36 cellular contexts compared by ENCODE assay signal in genomic region chr14:71758198-71758955, GRCh38.
DNase-seq lines count a peak whose midpoint lies in the region; ATAC-seq, FAIRE-seq and TF ChIP-seq lines count a peak whose summit lies in the region.
"Had no signal": no experiment of that assay in that cellular context is flagged by ENCODE, and none has a peak within 500 bp of the region (broad histone marks: within the 10 kb centered on the region; RNA-seq: fewer than 3 reads in every experiment).

No MANE protein-coding gene starts in this region.

- ATAC-seq in DND-41 (ENCODE audit: insufficient read depth, low read depth) (peak; percentile 35; the same call in 2 of the 3 replicates), pancreas (no peak)
- ATAC-seq: body of pancreas; left ventricle myocardium superior; right lobe of liver; stimulated activated naive CD8-positive, alpha-beta T cell treated with anti-CD3 and anti-CD28 coated beads, Interleukin-15, Interleukin-2, amounts not matched to agents 100 U/mL and 50 U/mL, for 24 hours had no signal

- no peaks in the 10 kb centered on the region for H3K79me2 ChIP-seq in DND-41 (ENCODE audit: insufficient read depth, low read length)

- H3K27me3 Mint-ChIP-seq in endothelial cell (ENCODE audit: unreplicated experiment): peaks cover 1% of the 10 kb centered on the region
- H3K27me3 Mint-ChIP-seq: progenitor cell of endocrine pancreas had no signal

- no peaks in the 10 kb centered on the region for H3K36me3 Mint-ChIP-seq in endothelial cell (ENCODE audit: low read depth, unreplicated experiment)
- H3K36me3 Mint-ChIP-seq: activated CD4-positive, alpha-beta memory T cell treated with anti-CD3 and anti-CD28 coated beads for 36 hours; CD14-positive monocyte had no signal

- intact Hi-C loops in pancreas (cut with DNase I): loop anchor here in 1 of 3 donors (10.0 kb wide), 1 partner anchor 614 kb away; no protein-coding TSS in a partner anchor

- H3K4me1 ChIP-seq in DND-41 (ENCODE audit: insufficient read depth, low read length) (peaks cover under 1% of the 10 kb centered on the region), pancreas (no peaks in the 10 kb centered on the region)
- H3K4me1 ChIP-seq: body of pancreas had no signal

- no peaks in the 10 kb centered on the region for H4K20me1 ChIP-seq in DND-41 (ENCODE audit: insufficient read depth, low read length)

- 61 to 76% methylated on average over 13 of the region's 13 CpGs for WGBS in pancreas, 2 donors

- DNase-seq in DMS53 (lab: John Stamatoyannopoulos, UW) (peak; percentile 43), DMS53 treated with DMSO at 0.1 percent for 48 hours (lab: John Stamatoyannopoulos, UW; ENCODE audit: unreplicated experiment) (no peak), DND-41 (no peak), NCI-H69 (lab: John Stamatoyannopoulos, UW) (peak; percentile 38), endothelial cell (ENCODE audit: low spot score) (no peak), cortex of kidney (lab: John Stamatoyannopoulos, UW) (no peak), cerebellar nuclear complex (lab: John Stamatoyannopoulos, UW) (no peak), pancreas (no peak)
- DNase-seq: 8988T; activated CD4-positive, alpha-beta memory T cell treated with anti-CD3 and anti-CD28 coated beads for 36 hours; activated CD4-positive, CD25-positive, alpha-beta regulatory T cell treated with anti-CD3 and anti-CD28 coated beads, Interleukin-2, amount 50 U/mL, for 72 hours; activated CD8-positive, alpha-beta memory T cell treated with anti-CD3 and anti-CD28 coated beads, Interleukin-2, amount 50 U/mL, for 4 hours; activated naive CD4-positive, alpha-beta T cell treated with anti-CD3 and anti-CD28 coated beads for 36 hours; body of pancreas; Calu3; dermis blood vessel endothelial cell; foreskin fibroblast; head of caudate nucleus; left ventricle myocardium superior; MM.1S; NCI-H1417 treated with DMSO at 0.1 percent for 48 hours; NCI-H2171; NCI-H524 treated with DMSO at 0.1 percent for 48 hours; right lobe of liver; RPMI8226; spleen; stimulated activated CD4-positive, alpha-beta T cell treated with anti-CD3 and anti-CD28 coated beads, Interleukin-2, amount 100 ng/mL, for 24 hours; stimulated activated naive CD8-positive, alpha-beta T cell treated with anti-CD3 and anti-CD28 coated beads, Interleukin-15, Interleukin-2, amounts not matched to agents 100 U/mL and 50 U/mL, for 24 hours; T-helper 2 cell had no signal

- no peak overlapping the region for H3K9ac ChIP-seq in DND-41 (ENCODE audit: low read depth, low read length)
- H3K9ac ChIP-seq: KMS-11 had no signal

- no peaks in the 10 kb centered on the region for H3K9me3 ChIP-seq in DND-41 (ENCODE audit: insufficient read depth, low read length, severe bottlenecking)
- no peaks in the 10 kb centered on the region for H3K9me3 ChIP-seq in pancreas
- H3K9me3 ChIP-seq: HAP-1, right lobe of liver had no signal

- H2AFZ ChIP-seq in DND-41 (ENCODE audit: low read depth, low read length): no peak overlapping the region

- H3K27ac ChIP-seq in DND-41 (ENCODE audit: low read length): no peak overlapping the region
- H3K27ac ChIP-seq in pancreas: no peak overlapping the region
- H3K27ac ChIP-seq: body of pancreas, esophagus muscularis mucosa, KMS-11, right lobe of liver had no signal

- H3K4me3 ChIP-seq in DND-41 (ENCODE audit: low read depth in 1 of 2, low read length in 2 of 2) (no peak overlapping the region), pancreas (no peak overlapping the region)
- H3K4me3 ChIP-seq: body of pancreas, esophagus muscularis mucosa, HAP-1, right lobe of liver, spleen had no signal

- no peaks in the 10 kb centered on the region for H3K9me3 Mint-ChIP-seq in endothelial cell (ENCODE audit: unreplicated experiment)
- H3K9me3 Mint-ChIP-seq: activated CD4-positive, alpha-beta memory T cell treated with anti-CD3 and anti-CD28 coated beads for 36 hours; activated naive CD4-positive, alpha-beta T cell treated with anti-CD3 and anti-CD28 coated beads for 36 hours; central memory CD8-positive, alpha-beta T cell had no signal

- H3K27me3 ChIP-seq in DND-41 (ENCODE audit: insufficient read depth, low read length, poor library complexity): no peaks in the 10 kb centered on the region
- H3K27me3 ChIP-seq in pancreas: no peaks in the 10 kb centered on the region
- H3K27me3 ChIP-seq: body of pancreas, esophagus muscularis mucosa, right lobe of liver had no signal

- H3K36me3 ChIP-seq in DND-41 (ENCODE audit: insufficient read depth, low read length) (no peaks in the 10 kb centered on the region), pancreas (no peaks in the 10 kb centered on the region)
- H3K36me3 ChIP-seq: esophagus muscularis mucosa, HAP-1, right lobe of liver, spleen had no signal

- FAIRE-seq in pancreas (lab: Jason Lieb, UNC): no peak
- FAIRE-seq: keratinocyte had no signal

- peak overlapping the region; percentile 62 for H3K27ac Mint-ChIP-seq in endothelial cell (ENCODE audit: unreplicated experiment)
- H3K27ac Mint-ChIP-seq: activated CD4-positive, alpha-beta memory T cell treated with anti-CD3 and anti-CD28 coated beads for 36 hours; activated naive CD4-positive, alpha-beta T cell treated with anti-CD3 and anti-CD28 coated beads for 36 hours; CD14-positive monocyte; progenitor cell of endocrine pancreas had no signal

- H3K4me1 Mint-ChIP-seq in endothelial cell (ENCODE audit: unreplicated experiment): peaks cover 17% of the 10 kb centered on the region
- H3K4me1 Mint-ChIP-seq: CD14-positive monocyte; central memory CD8-positive, alpha-beta T cell had no signal

- H3K4me3 Mint-ChIP-seq in endothelial cell (ENCODE audit: unreplicated experiment): no peak overlapping the region
- H3K4me3 Mint-ChIP-seq: activated CD4-positive, alpha-beta memory T cell treated with anti-CD3 and anti-CD28 coated beads for 36 hours; activated naive CD4-positive, alpha-beta T cell treated with anti-CD3 and anti-CD28 coated beads for 36 hours; CD14-positive monocyte; central memory CD8-positive, alpha-beta T cell had no signal

- no peak overlapping the region for H3K4me2 ChIP-seq in DND-41 (ENCODE audit: insufficient read depth, low read length)
- H3K4me2 ChIP-seq: KMS-11 had no signal

- TF ChIP-seq CTCF in DND-41 (IDR thresholded peaks at IDR 0.05; ENCODE audit: borderline replicate concordance, extremely low read depth, low read length, poor library complexity, severe bottlenecking) (no peak), endothelial cell (IDR thresholded peaks at IDR 0.05; ENCODE audit: unreplicated experiment) (no peak), pancreas (IDR thresholded peaks at IDR 0.05) (no peak)

Comparison
In these comparisons a context has a peak if more than half of its experiments do, and no peak if none do; other contexts are left out.
1. DNase-seq: peak in DMS53 (single experiment) and NCI-H69 (single experiment); none in DMS53 treated with DMSO at 0.1 percent for 48 hours (single experiment), DND-41 (single experiment), endothelial cell (single experiment), cortex of kidney (single experiment), cerebellar nuclear complex (0 of 2) and pancreas (0 of 6).